Comparison of ENCODE assay signal across 23 cellular contexts in genomic region chr12:47558625-47559345, GRCh38.
"Had no signal": no experiment of that assay in that cellular context is flagged by ENCODE, and none has a peak within 500 bp of the region (broad histone marks: within the 10 kb centered on the region; RNA-seq: fewer than 3 reads in every experiment).

No MANE protein-coding gene starts in this region.

- H3K4me1 ChIP-seq: gastrocnemius medialis, lower lobe of right lung, parathyroid adenoma, right atrium auricular region, tibial nerve, upper lobe of right lung, uterus had no signal

- H3K9me3 ChIP-seq: gastrocnemius medialis, thoracic aorta, tibial nerve, upper lobe of right lung, uterus had no signal

- H3K9ac ChIP-seq: parathyroid adenoma had no signal

- H3K4me1 Mint-ChIP-seq: endodermal cell; stimulated activated effector memory CD8-positive, alpha-beta T cell treated with anti-CD3 and anti-CD28 coated beads, Interleukin-12 subunit alpha, Interleukin-12 subunit beta, amount 100 ng/mL, for 72 hours had no signal

- H3K27ac ChIP-seq: epithelial cell of prostate, gastrocnemius medialis, lower lobe of right lung, parathyroid adenoma, right atrium auricular region, thoracic aorta, tibial nerve, upper lobe of right lung, uterus had no signal

- ATAC-seq: esophagus mucosa; gastrocnemius medialis; left ventricle myocardium superior; lower lobe of right lung; natural killer cell; sciatic nerve; stimulated activated effector memory CD8-positive, alpha-beta T cell treated with anti-CD3 and anti-CD28 coated beads, Interleukin-12 subunit alpha, Interleukin-12 subunit beta, amount 100 ng/mL, for 72 hours; upper lobe of right lung had no signal

- H3K9me3 Mint-ChIP-seq: natural killer cell; stimulated activated effector memory CD8-positive, alpha-beta T cell treated with anti-CD3 and anti-CD28 coated beads, Interleukin-12 subunit alpha, Interleukin-12 subunit beta, amount 100 ng/mL, for 72 hours had no signal

- H3K27me3 ChIP-seq: dorsolateral prefrontal cortex, gastrocnemius medialis, right atrium auricular region, tibial nerve, upper lobe of right lung, uterus had no signal

- DNase-seq: dorsolateral prefrontal cortex; effector CD8-positive, alpha-beta T cell; endodermal cell; foreskin fibroblast; gastrocnemius medialis; head of caudate nucleus; left ventricle myocardium superior; lower lobe of right lung; natural killer cell; stimulated activated CD4-positive, alpha-beta T cell treated with anti-CD3 and anti-CD28 coated beads, Interleukin-2, amount 100 ng/mL, for 24 hours; stimulated activated CD4-positive, alpha-beta T cell treated with anti-CD3 and anti-CD28 coated beads, Interleukin-4, amount 100 ng/mL, for 24 hours; stimulated activated naive CD4-positive, alpha-beta T cell treated with Interleukin-2 at 50 U/mL for 16 hours; upper lobe of right lung; uterus had no signal

- H3K27me3 Mint-ChIP-seq: progenitor cell of endocrine pancreas had no signal

- H3K4me3 ChIP-seq: dorsolateral prefrontal cortex, gastrocnemius medialis, lower lobe of right lung, right atrium auricular region, thoracic aorta, tibial nerve, upper lobe of right lung, uterus had no signal

- H3K36me3 Mint-ChIP-seq: stimulated activated effector memory CD8-positive, alpha-beta T cell treated with anti-CD3 and anti-CD28 coated beads, Interleukin-12 subunit alpha, Interleukin-12 subunit beta, amount 100 ng/mL, for 72 hours had no signal

- H3K36me3 ChIP-seq: gastrocnemius medialis, lower lobe of right lung, right atrium auricular region, thoracic aorta, tibial nerve, upper lobe of right lung, uterus had no signal

- H3K27ac Mint-ChIP-seq: endodermal cell; natural killer cell; progenitor cell of endocrine pancreas; stimulated activated effector memory CD8-positive, alpha-beta T cell treated with anti-CD3 and anti-CD28 coated beads, Interleukin-12 subunit alpha, Interleukin-12 subunit beta, amount 100 ng/mL, for 72 hours had no signal

- H3K4me3 Mint-ChIP-seq: endodermal cell; natural killer cell; stimulated activated effector memory CD8-positive, alpha-beta T cell treated with anti-CD3 and anti-CD28 coated beads, Interleukin-12 subunit alpha, Interleukin-12 subunit beta, amount 100 ng/mL, for 72 hours had no signal
